In genomic region chr3:119346076-119346496, GRCh38 we compare ENCODE assay signal across 19 cellular contexts. TPM values are rescaled to one million over a fixed set of nuclear protein-coding genes. Genes with fewer than 3 reads are reported as not detected.
DNase-seq lines count a peak whose midpoint lies in the region; ATAC-seq and TF ChIP-seq lines count a peak whose summit lies in the region.
"Had no signal": no experiment of that assay in that cellular context is flagged by ENCODE, and none has a peak within 500 bp of the region (broad histone marks: within the 10 kb centered on the region; RNA-seq: fewer than 3 reads in every experiment).

No MANE protein-coding gene starts in this region.

- H3F3A ChIP-seq in PC-3 (ENCODE audit: low read length, unreplicated experiment), result no peaks in the 10 kb centered on the region

- H3K27ac ChIP-seq in CD4-positive, CD25-positive, alpha-beta regulatory T cell (ENCODE audit: insufficient read depth, low read length, poor library complexity, severe bottlenecking), result no peak overlapping the region
- H3K27ac ChIP-seq in PC-3 (ENCODE audit: low read length), result no peak overlapping the region
- H3K27ac ChIP-seq: body of pancreas, psoas muscle, SK-N-MC had no signal

- H3K4me3 Mint-ChIP-seq in CD4-positive, CD25-positive, alpha-beta regulatory T cell, result no peak overlapping the region
- no peak overlapping the region for H3K4me3 Mint-ChIP-seq in neural crest cell
- no peak overlapping the region for H3K4me3 Mint-ChIP-seq in activated CD4-positive, alpha-beta T cell treated with anti-CD3 and anti-CD28 coated beads, Interleukin-2, amount 10 ng/mL, durations not matched to agents 24 days and 14 days
- H3K4me3 Mint-ChIP-seq: effector memory CD8-positive, alpha-beta T cell; immature natural killer cell had no signal

- peaks cover 1% of the 10 kb centered on the region for H3K4me1 ChIP-seq in CD4-positive, CD25-positive, alpha-beta regulatory T cell (ENCODE audit: control insufficient read depth, insufficient read depth, low read length, poor library complexity, severe bottlenecking)
- H3K4me1 ChIP-seq in PC-3 (ENCODE audit: insufficient read depth, low read length), result no peaks in the 10 kb centered on the region
- H3K4me1 ChIP-seq: body of pancreas, psoas muscle had no signal

- POLR2A ChIA-PET in PC-3 (lab: Charles Lee; ENCODE audit: unreplicated experiment), result interaction anchor here (0.5 to 0.6 kb wide), 2 partner anchors 23 to 53 kb away, joined by 3 to 4 read pairs; no protein-coding TSS in a partner anchor

- peak overlapping the region in 2 of 3 donors; percentile 42 to 50 for H3K27ac Mint-ChIP-seq in CD4-positive, CD25-positive, alpha-beta regulatory T cell
- H3K27ac Mint-ChIP-seq in neural crest cell (ENCODE audit: unreplicated experiment), result peak overlapping the region; percentile 39
- no peak overlapping the region for H3K27ac Mint-ChIP-seq in activated CD4-positive, alpha-beta T cell treated with anti-CD3 and anti-CD28 coated beads, Interleukin-2, amount 10 ng/mL, durations not matched to agents 24 days and 14 days

- TF ChIP-seq CTCF in PC-3 (conservative IDR thresholded peaks at IDR 0.05; ENCODE audit: low read depth, low read length), result no peak
- no peak for TF ChIP-seq CTCF in fibroblast of villous mesenchyme (IDR thresholded peaks at IDR 0.05; ENCODE audit: insufficient read depth, low read depth, low read length)
- TF ChIP-seq CTCF in neural crest cell (conservative IDR thresholded peaks at IDR 0.05), result no peak

- H3K36me3 Mint-ChIP-seq in CD4-positive, CD25-positive, alpha-beta regulatory T cell, result no peaks in the 10 kb centered on the region
- peaks cover 4% of the 10 kb centered on the region for H3K36me3 Mint-ChIP-seq in neural crest cell (ENCODE audit: low read depth)
- no peaks in the 10 kb centered on the region for H3K36me3 Mint-ChIP-seq in activated CD4-positive, alpha-beta T cell treated with anti-CD3 and anti-CD28 coated beads, Interleukin-2, amount 10 ng/mL, durations not matched to agents 24 days and 14 days (ENCODE audit: low read depth)

- no peak overlapping the region for H2AFZ ChIP-seq in PC-3 (ENCODE audit: low read length)

- H4K20me1 ChIP-seq in PC-3 (ENCODE audit: low read length), result no peaks in the 10 kb centered on the region

- no peaks in the 10 kb centered on the region for H3K79me2 ChIP-seq in PC-3 (ENCODE audit: low read length)

- H3K9me3 ChIP-seq in CD4-positive, CD25-positive, alpha-beta regulatory T cell (ENCODE audit: control insufficient read depth in 2 of 2, low read length in 2 of 2), result no peaks in the 10 kb centered on the region
- no peaks in the 10 kb centered on the region for H3K9me3 ChIP-seq in PC-3 (ENCODE audit: low read length)
- H3K9me3 ChIP-seq: body of pancreas, psoas muscle had no signal

- H3K27me3 Mint-ChIP-seq in CD4-positive, CD25-positive, alpha-beta regulatory T cell, result no peaks in the 10 kb centered on the region
- no peaks in the 10 kb centered on the region for H3K27me3 Mint-ChIP-seq in neural crest cell (ENCODE audit: low read depth)
- H3K27me3 Mint-ChIP-seq in activated CD4-positive, alpha-beta T cell treated with anti-CD3 and anti-CD28 coated beads, Interleukin-2, amount 10 ng/mL, durations not matched to agents 24 days and 14 days, result peaks cover 5% of the 10 kb centered on the region
- H3K27me3 Mint-ChIP-seq: effector memory CD8-positive, alpha-beta T cell had no signal

- no peak for ATAC-seq in CD4-positive, CD25-positive, alpha-beta regulatory T cell (ENCODE audit: low read depth in 2 of 2)
- peak; percentile 42 for ATAC-seq in PC-3
- ATAC-seq in GM19328 (IDR thresholded peaks at IDR 0.05; ENCODE audit: unreplicated experiment), result no peak
- ATAC-seq: body of pancreas; effector memory CD8-positive, alpha-beta T cell; psoas muscle had no signal

- H3K27me3 ChIP-seq in CD4-positive, CD25-positive, alpha-beta regulatory T cell (ENCODE audit: control insufficient read depth, insufficient read depth, low read length), result no peaks in the 10 kb centered on the region
- no peaks in the 10 kb centered on the region for H3K27me3 ChIP-seq in PC-3 (ENCODE audit: low read length)
- H3K27me3 ChIP-seq: body of pancreas had no signal

- H3K4me3 ChIP-seq in CD4-positive, CD25-positive, alpha-beta regulatory T cell (ENCODE audit: low read depth, low read length), result no peak overlapping the region
- H3K4me3 ChIP-seq in PC-3 (ENCODE audit: low read length), result no peak overlapping the region
- H3K4me3 ChIP-seq in fibroblast of villous mesenchyme (ENCODE audit: low read depth, low read length), result no peak overlapping the region
- H3K4me3 ChIP-seq: body of pancreas, psoas muscle, SK-N-MC had no signal

- no peaks in the 10 kb centered on the region for H3K36me3 ChIP-seq in CD4-positive, CD25-positive, alpha-beta regulatory T cell (ENCODE audit: control insufficient read depth, insufficient read depth, low read length)
- no peaks in the 10 kb centered on the region for H3K36me3 ChIP-seq in PC-3 (ENCODE audit: low read depth, low read length)

- intact Hi-C loops in PC-3 (cut with micrococcal nuclease), result no loop called here
- intact Hi-C loops in activated CD4-positive, alpha-beta T cell treated with anti-CD3 and anti-CD28 coated beads, Interleukin-2, amount 10 ng/mL, durations not matched to agents 24 days and 14 days (cut with micrococcal nuclease), result no loop called here

- H3K4me2 ChIP-seq in PC-3 (ENCODE audit: low read length), result no peak overlapping the region

- BruUV-seq in PC-3 (replicated peaks; lab: Mats Ljungman, UMichigan), result no TSS peak

- CTCF ChIA-PET in PC-3 (lab: Charles Lee), result no interaction called here

- no peak overlapping the region for H3K9ac ChIP-seq in PC-3 (ENCODE audit: low read length)

- no peak for DNase-seq in CD4-positive, CD25-positive, alpha-beta regulatory T cell
- DNase-seq in PC-3, result no peak
- peak; percentile 50 for DNase-seq in fibroblast of villous mesenchyme (ENCODE audit: low read depth)
- no peak for DNase-seq in neural crest cell (ENCODE audit: low read depth, low spot score)
- no peak for DNase-seq in activated CD4-positive, alpha-beta T cell treated with anti-CD3 and anti-CD28 coated beads, Interleukin-2, amount 10 ng/mL, durations not matched to agents 24 days and 14 days
- DNase-seq in hypothalamus (lab: John Stamatoyannopoulos, UW), result no peak
- DNase-seq in activated CD4-positive, CD25-positive, alpha-beta regulatory T cell treated with anti-CD3 and anti-CD28 coated beads, Interleukin-2, amount 50 U/mL, for 72 hours, result no peak
- DNase-seq: activated naive CD4-positive, alpha-beta T cell; body of pancreas; effector memory CD8-positive, alpha-beta T cell; GF-D8; immature natural killer cell; Karpas-422; NCI-H1436; NCI-H510A; psoas muscle; stimulated activated CD4-positive, alpha-beta T cell treated with anti-CD3 and anti-CD28 coated beads, Interleukin-15, amount 100 ng/mL, for 24 hours had no signal

- no peaks in the 10 kb centered on the region for H3K9me2 ChIP-seq in PC-3 (replicated peaks; ENCODE audit: low read length)

- H3K9me3 Mint-ChIP-seq in CD4-positive, CD25-positive, alpha-beta regulatory T cell, result no peaks in the 10 kb centered on the region
- no peaks in the 10 kb centered on the region for H3K9me3 Mint-ChIP-seq in neural crest cell
- no peaks in the 10 kb centered on the region for H3K9me3 Mint-ChIP-seq in activated CD4-positive, alpha-beta T cell treated with anti-CD3 and anti-CD28 coated beads, Interleukin-2, amount 10 ng/mL, durations not matched to agents 24 days and 14 days
- H3K9me3 Mint-ChIP-seq: effector memory CD8-positive, alpha-beta T cell; immature natural killer cell had no signal

- H3K4me1 Mint-ChIP-seq in CD4-positive, CD25-positive, alpha-beta regulatory T cell, result peaks cover 3 to 24% (median 8%) of the 10 kb centered on the region in 4 donors
- peaks cover 37% of the 10 kb centered on the region for H3K4me1 Mint-ChIP-seq in neural crest cell
- H3K4me1 Mint-ChIP-seq in activated CD4-positive, alpha-beta T cell treated with anti-CD3 and anti-CD28 coated beads, Interleukin-2, amount 10 ng/mL, durations not matched to agents 24 days and 14 days, result peaks cover 9% of the 10 kb centered on the region

RNA-seq across cellular contexts. Expression of gene ARHGAP31, which starts 51.9 kb away (rescaled TPM):
- total RNA-seq in CD4-positive, CD25-positive, alpha-beta regulatory T cell, result 13.6 TPM
- polyA plus RNA-seq in CD4-positive, CD25-positive, alpha-beta regulatory T cell, result 1 to 10 TPM; 2.6 to 5.1 (median 4.1) TPM
- total RNA-seq in PC-3 (2014; rRNA removed), result 7.5 and 7.8 TPM in 2 replicates
- 15.1 and 15.5 TPM in 2 replicates for total RNA-seq in fibroblast of villous mesenchyme
- total RNA-seq in neural crest cell, result 5.4 and 6.3 TPM in 2 replicates
- 9.5 and 11.0 TPM in 2 replicates for total RNA-seq in activated CD4-positive, alpha-beta T cell treated with anti-CD3 and anti-CD28 coated beads, Interleukin-2, amount 10 ng/mL, durations not matched to agents 24 days and 14 days
